ENCODE assay signal across 9 cellular contexts in the genomic region with DNA sequence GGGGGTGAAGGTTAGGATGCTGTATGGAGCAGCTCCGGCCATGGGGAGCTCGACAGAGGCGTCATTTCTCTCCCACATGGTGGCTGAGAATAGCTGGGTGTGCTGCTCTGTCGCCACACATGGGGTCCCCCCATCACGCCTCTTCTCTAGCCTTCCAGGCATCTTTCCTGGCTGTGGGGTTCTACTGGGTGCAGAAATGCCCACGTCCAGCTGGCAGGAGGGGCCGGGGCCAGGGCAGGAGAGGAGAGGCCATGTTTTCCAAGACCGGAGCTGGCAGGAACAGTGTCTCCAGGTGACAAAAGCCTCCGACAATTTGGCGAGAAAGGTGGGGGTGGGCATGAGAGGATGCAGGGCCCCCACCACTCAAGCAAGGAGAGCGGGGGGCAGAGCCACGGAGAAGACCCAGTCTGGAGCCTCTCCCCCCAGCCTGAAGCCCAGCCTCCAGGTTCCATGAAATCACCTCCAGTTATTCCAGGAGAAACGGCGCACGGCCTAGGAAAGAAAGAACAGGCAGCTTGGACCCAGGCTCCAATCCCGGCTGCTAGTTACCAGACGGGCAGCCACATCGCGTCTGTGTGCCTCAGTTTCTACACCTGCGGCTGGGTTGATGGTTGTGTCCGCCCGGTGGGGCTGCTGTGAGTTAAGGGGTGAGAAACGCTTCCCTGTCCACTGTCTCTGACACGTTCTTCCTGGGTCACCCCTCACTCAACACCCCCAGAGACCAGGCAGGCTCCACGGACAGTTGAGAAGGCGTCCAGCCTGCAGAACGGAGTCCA. TPM values are rescaled to one million over a fixed set of nuclear protein-coding genes. Genes with fewer than 3 reads are reported as not detected.
DNase-seq lines count a peak whose midpoint lies in the region.
"Had no signal": no experiment of that assay in that cellular context is flagged by ENCODE, and none has a peak within 500 bp of the region (broad histone marks: within the 10 kb centered on the region; RNA-seq: fewer than 3 reads in every experiment).

No MANE protein-coding gene starts in this region.

- peak overlapping the region; percentile 82 for H3K9ac ChIP-seq in mesenchymal stem cell (ENCODE audit: low read length)

- H2AK5ac ChIP-seq in mesenchymal stem cell (ENCODE audit: low read length, severe bottlenecking), result peak overlapping the region; percentile 74

- H3K79me1 ChIP-seq in mesenchymal stem cell (replicated peaks; ENCODE audit: low read length, poor library complexity, severe bottlenecking), result peaks cover 5% of the 10 kb centered on the region

- DNase-seq in activated T-cell treated with anti-CD3 and anti-CD28 coated beads, Interleukin-2, amount 50 U/mL, for 1 hour, result peak; percentile 18
- DNase-seq in activated T-cell treated with anti-CD3 and anti-CD28 coated beads for 4 hours (no peak), mesenchymal stem cell (no peak), ureter (ENCODE audit: low spot score) (peak; percentile 40), C1 segment of cervical spinal cord (lab: John Stamatoyannopoulos, UW) (no peak), GDM1 (lab: John Stamatoyannopoulos, UW) (no peak), foreskin melanocyte (no peak)
- no peak for DNase-seq in activated naive CD8-positive, alpha-beta T cell treated with anti-CD3 and anti-CD28 coated beads for 36 hours

- no peaks in the 10 kb centered on the region for H3K9me3 Mint-ChIP-seq in activated naive CD8-positive, alpha-beta T cell treated with anti-CD3 and anti-CD28 coated beads for 36 hours

- H3K4me2 ChIP-seq in mesenchymal stem cell (ENCODE audit: low read length, poor library complexity, severe bottlenecking), result no peak overlapping the region

- peak overlapping the region; percentile 86 for H2BK120ac ChIP-seq in mesenchymal stem cell (ENCODE audit: low read depth, low read length)

- H3K4ac ChIP-seq in mesenchymal stem cell (ENCODE audit: low read depth in 1 of 2, low read length in 2 of 2), result peak overlapping the region; percentile 98 to 99

- H3K9me3 ChIP-seq in mesenchymal stem cell (ENCODE audit: control insufficient read depth, low read length), result no peaks in the 10 kb centered on the region
- H3K9me3 ChIP-seq: HAP-1 had no signal

- H2BK5ac ChIP-seq in mesenchymal stem cell (ENCODE audit: low read depth, low read length, poor library complexity, severe bottlenecking), result peak overlapping the region; percentile 66

- H3K27ac Mint-ChIP-seq in activated naive CD8-positive, alpha-beta T cell treated with anti-CD3 and anti-CD28 coated beads for 36 hours, result no peak overlapping the region

- H2BK12ac ChIP-seq in mesenchymal stem cell (ENCODE audit: low read length in 2 of 2), result peak overlapping the region; percentile 97 to 100

- peak overlapping the region in 1 of 2 experiments; percentile 84 for H3K23ac ChIP-seq in mesenchymal stem cell (ENCODE audit: low read length in 2 of 2)

- no peaks in the 10 kb centered on the region for H3K27me3 ChIP-seq in mesenchymal stem cell (ENCODE audit: control insufficient read depth in 1 of 2, insufficient read depth in 1 of 2, low read length in 2 of 2)

- H4K8ac ChIP-seq in mesenchymal stem cell (ENCODE audit: low read length), result peak overlapping the region; percentile 96

- H3K4me3 ChIP-seq in mesenchymal stem cell (ENCODE audit: insufficient read depth in 1 of 2, low read depth in 1 of 2, low read length in 2 of 2), result peak overlapping the region in 1 of 2 experiments; percentile 82
- H3K4me3 ChIP-seq: HAP-1 had no signal

- H3K27me3 Mint-ChIP-seq in activated naive CD8-positive, alpha-beta T cell treated with anti-CD3 and anti-CD28 coated beads for 36 hours, result no peaks in the 10 kb centered on the region

- peak overlapping the region; percentile 98 for H4K91ac ChIP-seq in mesenchymal stem cell (ENCODE audit: low read length)

- peak overlapping the region; percentile 50 for H3K27ac ChIP-seq in mesenchymal stem cell (ENCODE audit: low read length, poor library complexity, severe bottlenecking)

- H2BK15ac ChIP-seq in mesenchymal stem cell (ENCODE audit: low read depth, poor library complexity, severe bottlenecking), result peak overlapping the region; percentile 95

- peak overlapping the region; percentile 71 for H3K4me3 Mint-ChIP-seq in activated naive CD8-positive, alpha-beta T cell treated with anti-CD3 and anti-CD28 coated beads for 36 hours

- H2AFZ ChIP-seq in mesenchymal stem cell (ENCODE audit: low read depth, low read length), result no peak overlapping the region

- peaks cover 56% of the 10 kb centered on the region for H3K4me1 ChIP-seq in mesenchymal stem cell (ENCODE audit: control insufficient read depth, insufficient read depth, low read depth, low read length)
- H3K4me1 ChIP-seq: HAP-1 had no signal

- peaks cover 2% of the 10 kb centered on the region for H3K36me3 Mint-ChIP-seq in activated naive CD8-positive, alpha-beta T cell treated with anti-CD3 and anti-CD28 coated beads for 36 hours

- peak overlapping the region in 1 of 2 experiments; percentile 96 for H3K14ac ChIP-seq in mesenchymal stem cell (ENCODE audit: low read length in 2 of 2)

- peak overlapping the region; percentile 88 to 99 for H3K18ac ChIP-seq in mesenchymal stem cell (ENCODE audit: low read depth in 1 of 2, low read length in 2 of 2)

- H3K36me3 ChIP-seq in mesenchymal stem cell (ENCODE audit: control insufficient read depth in 1 of 2, insufficient read depth in 2 of 2, low read depth in 1 of 2, low read length in 2 of 2), result peaks cover 15 to 30% of the 10 kb centered on the region in 2 experiments
- H3K36me3 ChIP-seq: HAP-1 had no signal

- H3K4me1 Mint-ChIP-seq in activated naive CD8-positive, alpha-beta T cell treated with anti-CD3 and anti-CD28 coated beads for 36 hours, result peaks cover 28% of the 10 kb centered on the region

- 75% methylated on average over 24 of the region's 27 CpGs for WGBS in mesenchymal stem cell

RNA-seq across cellular contexts. Expression of a gene that starts 27.4 kb away (rescaled TPM):
- total RNA-seq in activated naive CD8-positive, alpha-beta T cell treated with anti-CD3 and anti-CD28 coated beads for 36 hours, result 1 to 10 TPM; 6.5 to 6.8 TPM
- polyA plus RNA-seq in mesenchymal stem cell (2013, experiment 1 of 2), result 3,023 TPM
- 3,062 TPM for polyA plus RNA-seq in mesenchymal stem cell (2013, experiment 2 of 2)
- 36.6 TPM for total RNA-seq in ureter

RNA-seq across cellular contexts. Expression of a gene that starts 49.2 kb away (rescaled TPM):
- 100 to 1,000 TPM; 135 to 141 TPM for total RNA-seq in activated naive CD8-positive, alpha-beta T cell treated with anti-CD3 and anti-CD28 coated beads for 36 hours
- 96.7 TPM for polyA plus RNA-seq in mesenchymal stem cell (2013, experiment 1 of 2)
- polyA plus RNA-seq in mesenchymal stem cell (2013, experiment 2 of 2), result 92.8 TPM
- total RNA-seq in ureter, result 171 TPM

Comparison
In these comparisons a context has a peak if more than half of its experiments do, and no peak if none do; other contexts are left out.
1. DNase-seq: peak in activated T-cell treated with anti-CD3 and anti-CD28 coated beads, Interleukin-2, amount 50 U/mL, for 1 hour (single experiment) and ureter (single experiment); none in activated T-cell treated with anti-CD3 and anti-CD28 coated beads for 4 hours (single experiment), activated naive CD8-positive, alpha-beta T cell treated with anti-CD3 and anti-CD28 coated beads for 36 hours (single experiment), mesenchymal stem cell (single experiment), C1 segment of cervical spinal cord (0 of 14), GDM1 (single experiment) and foreskin melanocyte (single experiment).